ENCODE assay signal across 8 cellular contexts in genomic region chr3:142447308-142447851, GRCh38. TPM values are rescaled to one million over a fixed set of nuclear protein-coding genes. Genes with fewer than 3 reads are reported as not detected.
A peak's percentile ranks its signal among the peaks of the same experiment; 100 is the strongest.
DNase-seq lines count a peak whose midpoint lies in the region; ATAC-seq lines count a peak whose summit lies in the region.

No MANE protein-coding gene starts in this region.

- no peaks in the 10 kb centered on the region for H3K27me3 ChIP-seq in mononuclear cell (ENCODE audit: insufficient read depth, low read length)

- no peaks in the 10 kb centered on the region for H3K9me3 ChIP-seq in mononuclear cell (ENCODE audit: low read depth, low read length)

- peak; percentile 33 for ATAC-seq in HG02943 (IDR thresholded peaks at IDR 0.05; ENCODE audit: low read depth, unreplicated experiment)

- peak; percentile 81 for DNase-seq in NCI-H82 (lab: John Stamatoyannopoulos, UW)
- DNase-seq in NCI-H82 treated with DMSO at 0.1 percent for 48 hours (lab: John Stamatoyannopoulos, UW; ENCODE audit: unreplicated experiment), result no peak
- peak; percentile 40 for DNase-seq in NCI-H748 (lab: John Stamatoyannopoulos, UW; ENCODE audit: unreplicated experiment)
- DNase-seq in activated CD8-positive, alpha-beta memory T cell treated with anti-CD3 and anti-CD28 coated beads, Interleukin-2, amount 50 U/mL, for 48 hours, result peak; percentile 74
- DNase-seq in epidermal melanocyte (ENCODE audit: insufficient read length, low spot score), result peak; percentile 22
- peak; percentile 10 to 15 for DNase-seq in stimulated activated CD8-positive, alpha-beta memory T cell treated with anti-CD3 and anti-CD28 coated beads, Interleukin-7, amount 100 ng/mL, for 4 hours (ENCODE audit: low read depth in 2 of 2)

- peaks cover 25% of the 10 kb centered on the region for H3K4me1 ChIP-seq in mononuclear cell (ENCODE audit: insufficient read depth, low read length)

- H3K4me3 ChIP-seq in mononuclear cell (ENCODE audit: low read length), result peak overlapping the region; percentile 100

RNA-seq across cellular contexts. Expression of gene XRN1, which starts 0.5 kb away (rescaled TPM):
- 164 TPM for total RNA-seq in mononuclear cell
